In genomic region chr1:244255426-244255965, GRCh38 we compare ENCODE assay signal across 19 cellular contexts.
"Had no signal": no experiment of that assay in that cellular context is flagged by ENCODE, and none has a peak within 500 bp of the region (broad histone marks: within the 10 kb centered on the region; RNA-seq: fewer than 3 reads in every experiment).

No MANE protein-coding gene starts in this region.

- H3K27me3 ChIP-seq: colonic mucosa, upper lobe of right lung had no signal

- H3K27ac Mint-ChIP-seq: naive thymus-derived CD4-positive, alpha-beta T cell; progenitor cell of endocrine pancreas; stimulated activated naive CD8-positive, alpha-beta T cell treated with anti-CD3 and anti-CD28 coated beads, Interleukin-15, Interleukin-2, amounts not matched to agents 100 ng/mL and 50 ng/mL, for 24 hours had no signal

- H3K27me3 Mint-ChIP-seq: progenitor cell of endocrine pancreas; stimulated activated memory B cell treated with anti-CD40 and anti-IgM and Interleukin-4, amounts not matched to agents 10 μg/mL and 1 μg/mL and 100 μg/mL, for 72 hours; stimulated activated naive CD8-positive, alpha-beta T cell treated with anti-CD3 and anti-CD28 coated beads, Interleukin-15, Interleukin-2, amounts not matched to agents 100 ng/mL and 50 ng/mL, for 24 hours had no signal

- DNase-seq: colonic mucosa; effector CD4-positive, alpha-beta T cell; heart right ventricle; hypothalamus; kidney glomerular epithelial cell; mesendoderm; naive thymus-derived CD4-positive, alpha-beta T cell; nephron progenitor cell; nucleus accumbens; pancreas; right cardiac atrium; small intestine; stimulated activated CD4-positive, alpha-beta T cell treated with anti-CD3 and anti-CD28 coated beads, Interleukin-4, amount 100 ng/mL, for 24 hours; tibial artery; upper lobe of right lung had no signal

- H3K9me3 Mint-ChIP-seq: stimulated activated memory B cell treated with anti-CD40 and anti-IgM and Interleukin-4, amounts not matched to agents 10 μg/mL and 1 μg/mL and 100 μg/mL, for 72 hours; stimulated activated naive CD8-positive, alpha-beta T cell treated with anti-CD3 and anti-CD28 coated beads, Interleukin-15, Interleukin-2, amounts not matched to agents 100 ng/mL and 50 ng/mL, for 24 hours had no signal

- ATAC-seq: esophagus mucosa; heart right ventricle; naive thymus-derived CD4-positive, alpha-beta T cell; pancreas; right cardiac atrium; upper lobe of right lung had no signal

- H3K36me3 ChIP-seq: colonic mucosa, heart right ventricle, pancreas, tibial artery, upper lobe of right lung had no signal

- H3K4me3 ChIP-seq: colonic mucosa, heart right ventricle, pancreas, tibial artery, upper lobe of right lung had no signal

- H3K4me3 Mint-ChIP-seq: nephron progenitor cell; stimulated activated naive CD8-positive, alpha-beta T cell treated with anti-CD3 and anti-CD28 coated beads, Interleukin-15, Interleukin-2, amounts not matched to agents 100 ng/mL and 50 ng/mL, for 24 hours had no signal

- H3K9me3 ChIP-seq: colonic mucosa, pancreas, tibial artery, upper lobe of right lung had no signal

- H3K4me1 ChIP-seq: colonic mucosa, pancreas, tibial artery, upper lobe of right lung had no signal

- H3K27ac ChIP-seq: colonic mucosa, pancreas, tibial artery, upper lobe of right lung had no signal

- H3K36me3 Mint-ChIP-seq: stimulated activated memory B cell treated with anti-CD40 and anti-IgM and Interleukin-4, amounts not matched to agents 10 μg/mL and 1 μg/mL and 100 μg/mL, for 72 hours had no signal
